ENCODE assay signal across 27 cellular contexts in genomic region chrX:12412561-12412960, GRCh38.
"Had no signal": no experiment of that assay in that cellular context is flagged by ENCODE, and none has a peak within 500 bp of the region (broad histone marks: within the 10 kb centered on the region; RNA-seq: fewer than 3 reads in every experiment).

No MANE protein-coding gene starts in this region.

- ATAC-seq: effector memory CD8-positive, alpha-beta T cell; left cardiac atrium; left lung; mucosa of descending colon; natural killer cell treated with Interleukin-12 subunit alpha and Interleukin-12 subunit beta and Interleukin-15 and Interleukin-18, amount 100 ng/mL, for 72 hours; pancreas; right lobe of liver; stimulated activated memory B cell treated with anti-CD40 and anti-IgM and Interleukin-4, amounts not matched to agents 10 μg/mL and 1 μg/mL and 100 μg/mL, for 72 hours; stimulated activated naive CD8-positive, alpha-beta T cell treated with anti-CD3 and anti-CD28 coated beads, Interleukin-15, Interleukin-2, amounts not matched to agents 100 U/mL and 50 U/mL, for 24 hours had no signal

- H3K27me3 Mint-ChIP-seq: effector memory CD8-positive, alpha-beta T cell; natural killer cell treated with Interleukin-12 subunit alpha and Interleukin-12 subunit beta and Interleukin-15 and Interleukin-18, amount 100 ng/mL, for 72 hours; progenitor cell of endocrine pancreas; stimulated activated memory B cell treated with anti-CD40 and anti-IgM and Interleukin-4, amounts not matched to agents 10 μg/mL and 1 μg/mL and 100 μg/mL, for 72 hours; type B pancreatic cell had no signal

- H3K27me3 ChIP-seq: esophagus squamous epithelium, left lung, neutrophil, right lobe of liver, testis, tibial artery had no signal

- H3K4me3 ChIP-seq: esophagus squamous epithelium, left lung, mucosa of descending colon, pancreas, right lobe of liver, testis, tibial artery had no signal

- H3K4me1 ChIP-seq: esophagus squamous epithelium, left lung, pancreas, right lobe of liver, testis, tibial artery had no signal

- H3K27ac ChIP-seq: esophagus squamous epithelium, left lung, neutrophil, pancreas, right lobe of liver, testis, tibial artery had no signal

- H3K27ac Mint-ChIP-seq: effector memory CD8-positive, alpha-beta T cell; mesothelial cell of epicardium; naive B cell; natural killer cell treated with Interleukin-12 subunit alpha and Interleukin-12 subunit beta and Interleukin-15 and Interleukin-18, amount 100 ng/mL, for 72 hours; progenitor cell of endocrine pancreas; stimulated activated memory B cell treated with anti-CD40 and anti-IgM and Interleukin-4, amounts not matched to agents 10 μg/mL and 1 μg/mL and 100 μg/mL, for 72 hours; type B pancreatic cell had no signal

- H3K4me1 Mint-ChIP-seq: mesothelial cell of epicardium; neural crest cell; stimulated activated memory B cell treated with anti-CD40 and anti-IgM and Interleukin-4, amounts not matched to agents 10 μg/mL and 1 μg/mL and 100 μg/mL, for 72 hours had no signal

- H3K9me3 Mint-ChIP-seq: effector memory CD8-positive, alpha-beta T cell; natural killer cell treated with Interleukin-12 subunit alpha and Interleukin-12 subunit beta and Interleukin-15 and Interleukin-18, amount 100 ng/mL, for 72 hours; stimulated activated memory B cell treated with anti-CD40 and anti-IgM and Interleukin-4, amounts not matched to agents 10 μg/mL and 1 μg/mL and 100 μg/mL, for 72 hours; type B pancreatic cell had no signal

- H3K9me3 ChIP-seq: esophagus squamous epithelium, left lung, mucosa of descending colon, neutrophil, pancreas, right lobe of liver, testis, tibial artery had no signal

- H3K36me3 Mint-ChIP-seq: mesothelial cell of epicardium; naive B cell; natural killer cell treated with Interleukin-12 subunit alpha and Interleukin-12 subunit beta and Interleukin-15 and Interleukin-18, amount 100 ng/mL, for 72 hours; stimulated activated memory B cell treated with anti-CD40 and anti-IgM and Interleukin-4, amounts not matched to agents 10 μg/mL and 1 μg/mL and 100 μg/mL, for 72 hours; type B pancreatic cell had no signal

- H3K36me3 ChIP-seq: esophagus squamous epithelium, left lung, neutrophil, pancreas, right lobe of liver, tibial artery had no signal

- DNase-seq: cortex of kidney; effector memory CD8-positive, alpha-beta T cell; erythroblast; esophagus squamous epithelium; hypothalamus; left cardiac atrium; left lung; mesenchymal stem cell; mucosa of descending colon; naive B cell; pancreas; right lobe of liver; stimulated activated CD4-positive, alpha-beta T cell treated with anti-CD3 and anti-CD28 coated beads, Interleukin-2, amount 100 ng/mL, for 24 hours; stimulated activated CD4-positive, alpha-beta T cell treated with anti-CD3 and anti-CD28 coated beads, Interleukin-4, amount 100 ng/mL, for 4 hours; stimulated activated naive CD8-positive, alpha-beta T cell treated with anti-CD3 and anti-CD28 coated beads, Interleukin-15, Interleukin-2, amounts not matched to agents 100 U/mL and 50 U/mL, for 24 hours; substantia nigra; testis; tibial artery had no signal

- FAIRE-seq: endometrium, frontal cortex, pancreas had no signal

- H3K4me3 Mint-ChIP-seq: effector memory CD8-positive, alpha-beta T cell; mesothelial cell of epicardium; naive B cell; natural killer cell treated with Interleukin-12 subunit alpha and Interleukin-12 subunit beta and Interleukin-15 and Interleukin-18, amount 100 ng/mL, for 72 hours; neural crest cell; stimulated activated memory B cell treated with anti-CD40 and anti-IgM and Interleukin-4, amounts not matched to agents 10 μg/mL and 1 μg/mL and 100 μg/mL, for 72 hours; type B pancreatic cell had no signal
